22 cellular contexts compared by ENCODE assay signal in the genomic region with DNA sequence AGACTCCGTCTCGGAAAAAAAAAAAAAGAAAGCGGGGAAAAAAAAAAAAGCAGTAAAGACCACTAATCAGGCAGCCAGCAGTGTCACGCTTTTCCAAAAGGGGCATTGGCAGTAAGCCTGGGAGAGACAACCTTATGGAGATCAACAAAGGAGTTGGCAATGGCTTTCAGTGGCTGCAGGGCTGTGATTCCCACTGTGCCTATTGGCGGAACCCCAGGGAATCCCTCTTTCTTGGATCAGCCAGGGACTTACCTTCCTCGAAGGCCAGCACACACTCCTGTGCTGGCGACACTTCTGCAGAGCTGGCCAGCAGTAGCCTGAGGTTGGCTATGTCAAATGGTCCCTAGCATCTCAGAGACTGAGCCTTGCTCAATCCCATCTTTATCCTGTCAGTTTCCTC.
"Had no signal": no experiment of that assay in that cellular context is flagged by ENCODE, and none has a peak within 500 bp of the region (broad histone marks: within the 10 kb centered on the region; RNA-seq: fewer than 3 reads in every experiment).

No MANE protein-coding gene starts in this region.

- H3K27ac Mint-ChIP-seq: activated CD8-positive, alpha-beta T cell treated with anti-CD3 and anti-CD28 coated beads, Interleukin-2, amount 10 ng/mL, durations not matched to agents 7 days and 5 days; activated naive CD4-positive, alpha-beta T cell treated with anti-CD3 and anti-CD28 coated beads, Interleukin-2, amount 50 U/mL, for 24 hours; activated T-cell treated with anti-CD3 and anti-CD28 coated beads, Interleukin-2, amount 50 U/mL, for 24 hours; activated T-helper 1 cell treated with anti-CD3 and anti-CD28 coated beads, Interleukin-12 subunit alpha, Interleukin-12 subunit beta, Interleukin-2, Interleukin-4 antibody, amounts not matched to agents 30 ng/mL and 10 ng/mL and 1 ng/mL, durations not matched to agents 14 hours and 24 hours and 36 hours had no signal

- H3K4me3 Mint-ChIP-seq: activated CD8-positive, alpha-beta T cell treated with anti-CD3 and anti-CD28 coated beads, Interleukin-2, amount 10 ng/mL, durations not matched to agents 7 days and 5 days; activated naive CD4-positive, alpha-beta T cell treated with anti-CD3 and anti-CD28 coated beads, Interleukin-2, amount 50 U/mL, for 24 hours; activated T-cell treated with anti-CD3 and anti-CD28 coated beads, Interleukin-2, amount 50 U/mL, for 24 hours; activated T-helper 1 cell treated with anti-CD3 and anti-CD28 coated beads, Interleukin-12 subunit alpha, Interleukin-12 subunit beta, Interleukin-2, Interleukin-4 antibody, amounts not matched to agents 30 ng/mL and 10 ng/mL and 1 ng/mL, durations not matched to agents 14 hours and 24 hours and 36 hours; brain had no signal

- H3K27me3 Mint-ChIP-seq: activated naive CD4-positive, alpha-beta T cell treated with anti-CD3 and anti-CD28 coated beads, Interleukin-2, amount 50 U/mL, for 24 hours; brain had no signal

- H3K9me3 ChIP-seq: SK-N-SH had no signal

- H3K27me3 ChIP-seq: cardiac muscle cell had no signal

- H3K36me3 ChIP-seq: cardiac muscle cell, WERI-Rb-1 had no signal

- DNase-seq: activated CD4-positive, alpha-beta T cell treated with anti-CD3 and anti-CD28 coated beads for 4 hours; activated CD4-positive, alpha-beta T cell treated with anti-CD3 and anti-CD28 coated beads, Interleukin-2, amount 50 U/mL, for 4 hours; activated CD8-positive, alpha-beta T cell treated with anti-CD3 and anti-CD28 coated beads, Interleukin-2, amount 10 ng/mL, durations not matched to agents 7 days and 5 days; activated effector memory CD4-positive, alpha-beta T cell treated with Interleukin-2 at 50 U/mL for 16 hours; activated naive CD4-positive, alpha-beta T cell; activated T-cell treated with anti-CD3 and anti-CD28 coated beads, Interleukin-2, amount 50 U/mL, for 24 hours; Kasumi-1; KBM-7; NCI-H1417; NCI-H2029 treated with DMSO at 0.1 percent for 48 hours; NCI-H526; NCI-H774; NK-92 treated with Interleukin-12 subunit alpha and Interleukin-12 subunit beta, amount 100 ng/mL, for 24 hours; OCI-M1; RPMI8226; SK-N-SH; T-helper 1 cell; WERI-Rb-1 had no signal

- H3K4me3 ChIP-seq: cardiac muscle cell had no signal

- H3K36me3 Mint-ChIP-seq: activated naive CD4-positive, alpha-beta T cell treated with anti-CD3 and anti-CD28 coated beads, Interleukin-2, amount 50 U/mL, for 24 hours had no signal

- H3K9me3 Mint-ChIP-seq: activated naive CD4-positive, alpha-beta T cell treated with anti-CD3 and anti-CD28 coated beads, Interleukin-2, amount 50 U/mL, for 24 hours; activated T-cell treated with anti-CD3 and anti-CD28 coated beads, Interleukin-2, amount 50 U/mL, for 24 hours; activated T-helper 1 cell treated with anti-CD3 and anti-CD28 coated beads, Interleukin-12 subunit alpha, Interleukin-12 subunit beta, Interleukin-2, Interleukin-4 antibody, amounts not matched to agents 30 ng/mL and 10 ng/mL and 1 ng/mL, durations not matched to agents 14 hours and 24 hours and 36 hours had no signal

- H3K27ac ChIP-seq: cardiac muscle cell, WERI-Rb-1 had no signal
